26 cellular contexts compared by ENCODE assay signal in the genomic region with DNA sequence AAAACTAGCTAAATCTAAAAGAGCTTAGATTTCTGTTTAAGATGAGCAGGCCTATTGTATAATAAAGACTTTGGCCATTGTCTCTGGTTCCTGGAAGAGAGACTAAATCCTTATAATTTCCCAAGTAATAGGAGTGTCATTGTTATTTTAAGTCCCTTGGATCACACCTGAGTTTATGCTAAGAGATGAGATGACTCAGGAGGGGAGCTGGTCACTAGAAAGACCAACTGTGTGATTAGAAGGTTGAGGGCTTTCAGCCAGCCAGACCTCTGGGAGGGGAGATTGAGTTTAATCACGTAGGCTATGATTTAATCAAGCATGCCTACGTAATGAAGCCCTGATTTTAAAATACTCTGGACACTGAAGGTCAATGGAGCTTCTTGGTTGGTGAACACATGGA.
"Had no signal": no experiment of that assay in that cellular context is flagged by ENCODE, and none has a peak within 500 bp of the region (broad histone marks: within the 10 kb centered on the region; RNA-seq: fewer than 3 reads in every experiment).

No MANE protein-coding gene starts in this region.

- H3K4me3 ChIP-seq: adrenal gland, MG63, SK-N-MC had no signal

- H3K9me3 ChIP-seq: adrenal gland, MG63 had no signal

- H3K4me1 Mint-ChIP-seq: activated CD4-positive, alpha-beta T cell treated with anti-CD3 and anti-CD28 coated beads for 36 hours; T-cell had no signal

- ATAC-seq: activated CD4-positive, alpha-beta T cell treated with anti-CD3 and anti-CD28 coated beads for 36 hours; activated CD8-positive, alpha-beta T cell treated with anti-CD3 and anti-CD28 coated beads for 36 hours; T-cell had no signal

- H3K27ac Mint-ChIP-seq: activated CD4-positive, alpha-beta T cell treated with anti-CD3 and anti-CD28 coated beads for 36 hours; activated CD8-positive, alpha-beta T cell treated with anti-CD3 and anti-CD28 coated beads for 36 hours; activated naive CD8-positive, alpha-beta T cell treated with anti-CD3 and anti-CD28 coated beads, Interleukin-2, amount 10 ng/mL, durations not matched to agents 7 days and 5 days; T-cell had no signal

- DNase-seq: activated CD4-positive, alpha-beta T cell treated with anti-CD3 and anti-CD28 coated beads for 36 hours; activated CD4-positive, alpha-beta T cell treated with anti-CD3 and anti-CD28 coated beads, Interleukin-2, amount 50 U/mL, for 1 hour; activated CD8-positive, alpha-beta memory T cell treated with anti-CD3 and anti-CD28 coated beads, Interleukin-2, amount 50 U/mL, for 4 hours; activated CD8-positive, alpha-beta T cell treated with anti-CD3 and anti-CD28 coated beads for 36 hours; activated naive CD4-positive, alpha-beta T cell treated with anti-CD3 and anti-CD28 coated beads, Interleukin-2, amount 50 U/mL, for 16 hours; activated naive CD8-positive, alpha-beta T cell treated with anti-CD3 and anti-CD28 coated beads, Interleukin-2, amount 10 ng/mL, durations not matched to agents 7 days and 5 days; anterior cingulate cortex; caudate nucleus; MG63; MV-4-11; NCI-H1092 treated with DMSO at 0.1 percent for 48 hours; NCI-H1417 treated with DMSO at 0.1 percent for 48 hours; NCI-H1694; NCI-H2029; NCI-H2107; NCI-H2171 treated with DMSO at 0.1 percent for 48 hours; NCI-H226; NCI-H526 treated with DMSO at 0.1 percent for 48 hours; NCI-H82; SIG-M5; T-cell; T-helper 2 cell; T1000 had no signal

- H3K9me3 Mint-ChIP-seq: activated CD8-positive, alpha-beta T cell treated with anti-CD3 and anti-CD28 coated beads for 36 hours; activated naive CD8-positive, alpha-beta T cell treated with anti-CD3 and anti-CD28 coated beads, Interleukin-2, amount 10 ng/mL, durations not matched to agents 7 days and 5 days; T-cell had no signal

- H3K27me3 ChIP-seq: adrenal gland, MG63 had no signal

- H3K4me1 ChIP-seq: adrenal gland had no signal

- H3K27me3 Mint-ChIP-seq: activated CD4-positive, alpha-beta T cell treated with anti-CD3 and anti-CD28 coated beads for 36 hours; activated CD8-positive, alpha-beta T cell treated with anti-CD3 and anti-CD28 coated beads for 36 hours; activated naive CD8-positive, alpha-beta T cell treated with anti-CD3 and anti-CD28 coated beads, Interleukin-2, amount 10 ng/mL, durations not matched to agents 7 days and 5 days; T-cell had no signal

- H3K4me3 Mint-ChIP-seq: activated CD4-positive, alpha-beta T cell treated with anti-CD3 and anti-CD28 coated beads for 36 hours; activated CD8-positive, alpha-beta T cell treated with anti-CD3 and anti-CD28 coated beads for 36 hours; activated naive CD8-positive, alpha-beta T cell treated with anti-CD3 and anti-CD28 coated beads, Interleukin-2, amount 10 ng/mL, durations not matched to agents 7 days and 5 days; T-cell had no signal

- H3K36me3 ChIP-seq: adrenal gland had no signal

- H3K27ac ChIP-seq: adrenal gland, SK-N-MC, VCaP had no signal
